12 cellular contexts compared by ENCODE assay signal in genomic region chr9:77417570-77417969, GRCh38.
A peak's percentile ranks its signal among the peaks of the same experiment; 100 is the strongest.
DNase-seq lines count a peak whose midpoint lies in the region; ATAC-seq and TF ChIP-seq lines count a peak whose summit lies in the region.
"Had no signal": no experiment of that assay in that cellular context is flagged by ENCODE, and none has a peak within 500 bp of the region (broad histone marks: within the 10 kb centered on the region; RNA-seq: fewer than 3 reads in every experiment).

No MANE protein-coding gene starts in this region.

- no peak for ATAC-seq in activated T-cell treated with anti-CD3 and anti-CD28 coated beads, Interleukin-2, amount 50 U/mL, for 4 hours

- TF ChIP-seq CTCF in NB4 (IDR thresholded peaks at IDR 0.05; ENCODE audit: low read depth, low read length) (no peak), epithelial cell of esophagus (IDR thresholded peaks at IDR 0.05; ENCODE audit: insufficient read depth, low read depth, low read length, missing control alignments) (no peak)

- no peak for TF ChIP-seq POLR2A in NB4 (IDR thresholded peaks at IDR 0.05; ENCODE audit: extremely low read depth, insufficient read length)

- no peaks in the 10 kb centered on the region for H3K36me3 ChIP-seq in effector memory CD4-positive, alpha-beta T cell (ENCODE audit: control insufficient read depth, insufficient read depth, low read length)
- H3K36me3 ChIP-seq: sigmoid colon had no signal

- no peaks in the 10 kb centered on the region for H3K4me1 Mint-ChIP-seq in activated T-cell treated with anti-CD3 and anti-CD28 coated beads, Interleukin-2, amount 50 U/mL, for 4 hours (ENCODE audit: low read depth)
- H3K4me1 Mint-ChIP-seq: mesothelial cell of epicardium had no signal

- H3K36me3 Mint-ChIP-seq in activated T-cell treated with anti-CD3 and anti-CD28 coated beads, Interleukin-2, amount 50 U/mL, for 4 hours (ENCODE audit: insufficient read depth) = peaks cover 8% of the 10 kb centered on the region
- H3K36me3 Mint-ChIP-seq: mesothelial cell of epicardium had no signal

- peak; percentile 15 for DNase-seq in Daoy (ENCODE audit: low read depth)
- DNase-seq in NB4 (ENCODE audit: low read depth) = peak; percentile 18
- peak; percentile 84 for DNase-seq in epithelial cell of esophagus (ENCODE audit: low read depth)
- peak; percentile 29 for DNase-seq in pons (ENCODE audit: low spot score)
- DNase-seq in activated T-cell treated with anti-CD3 and anti-CD28 coated beads, Interleukin-2, amount 50 U/mL, for 4 hours = no peak
- no peak for DNase-seq in NCI-H187 (lab: John Stamatoyannopoulos, UW)
- no peak for DNase-seq in stimulated activated CD8-positive, alpha-beta memory T cell treated with anti-CD3 and anti-CD28 coated beads, Interleukin-4, amount 100 ng/mL, for 48 hours
- DNase-seq in effector memory CD4-positive, alpha-beta T cell = no peak
- DNase-seq: DMS79, NCI-H187 treated with DMSO at 0.1 percent for 48 hours, sigmoid colon had no signal

- no peaks in the 10 kb centered on the region for H3K9me3 ChIP-seq in effector memory CD4-positive, alpha-beta T cell (ENCODE audit: control insufficient read depth, low read length)
- H3K9me3 ChIP-seq: sigmoid colon had no signal

- no peak overlapping the region for H3K4me3 Mint-ChIP-seq in activated T-cell treated with anti-CD3 and anti-CD28 coated beads, Interleukin-2, amount 50 U/mL, for 4 hours
- H3K4me3 Mint-ChIP-seq: mesothelial cell of epicardium had no signal

- no peaks in the 10 kb centered on the region for H3K27me3 Mint-ChIP-seq in activated T-cell treated with anti-CD3 and anti-CD28 coated beads, Interleukin-2, amount 50 U/mL, for 4 hours (ENCODE audit: low read depth)

- no peaks in the 10 kb centered on the region for H3K27me3 ChIP-seq in effector memory CD4-positive, alpha-beta T cell (replicated peaks; ENCODE audit: control insufficient read depth, insufficient read depth, low read length, poor library complexity, severe bottlenecking)
- H3K27me3 ChIP-seq: sigmoid colon had no signal

- H3K4me3 ChIP-seq in NB4 (ENCODE audit: low read depth, low read length) = no peak overlapping the region
- no peak overlapping the region for H3K4me3 ChIP-seq in epithelial cell of esophagus (ENCODE audit: low read length)
- no peak overlapping the region for H3K4me3 ChIP-seq in effector memory CD4-positive, alpha-beta T cell (ENCODE audit: insufficient read depth, low read depth, low read length, poor library complexity, severe bottlenecking)
- H3K4me3 ChIP-seq: sigmoid colon had no signal

- H3K9me3 Mint-ChIP-seq in activated T-cell treated with anti-CD3 and anti-CD28 coated beads, Interleukin-2, amount 50 U/mL, for 4 hours = no peaks in the 10 kb centered on the region
- H3K9me3 Mint-ChIP-seq: mesothelial cell of epicardium had no signal

- no peak overlapping the region for H3K27ac ChIP-seq in effector memory CD4-positive, alpha-beta T cell (ENCODE audit: insufficient read depth, low read length, poor library complexity, severe bottlenecking)
- H3K27ac ChIP-seq: sigmoid colon had no signal

- H3K4me1 ChIP-seq in effector memory CD4-positive, alpha-beta T cell (ENCODE audit: control insufficient read depth, insufficient read depth, low read length, poor library complexity, severe bottlenecking) = no peaks in the 10 kb centered on the region

Comparison
In these comparisons a context has a peak if more than half of its experiments do, and no peak if none do; other contexts are left out.
1. DNase-seq: peak in Daoy (single experiment), NB4 (single experiment), epithelial cell of esophagus (single experiment) and pons (single experiment); none in activated T-cell treated with anti-CD3 and anti-CD28 coated beads, Interleukin-2, amount 50 U/mL, for 4 hours (single experiment), NCI-H187 (0 of 2), stimulated activated CD8-positive, alpha-beta memory T cell treated with anti-CD3 and anti-CD28 coated beads, Interleukin-4, amount 100 ng/mL, for 48 hours (single experiment) and effector memory CD4-positive, alpha-beta T cell (0 of 3).